In genomic region chr11:114295676-114296081, GRCh38 we compare ENCODE assay signal across 13 cellular contexts. TPM values are rescaled to one million over a fixed set of nuclear protein-coding genes. Genes with fewer than 3 reads are reported as not detected.
DNase-seq lines count a peak whose midpoint lies in the region; ATAC-seq and TF ChIP-seq lines count a peak whose summit lies in the region.
"Had no signal": no experiment of that assay in that cellular context is flagged by ENCODE, and none has a peak within 500 bp of the region (broad histone marks: within the 10 kb centered on the region; RNA-seq: fewer than 3 reads in every experiment).

No MANE protein-coding gene starts in this region.

- H3K27ac Mint-ChIP-seq in mesothelial cell of epicardium: peak overlapping the region; percentile 95
- H3K27ac Mint-ChIP-seq: activated CD4-positive, alpha-beta T cell treated with anti-CD3 and anti-CD28 coated beads, Interleukin-2, amount 10 ng/mL, durations not matched to agents 24 days and 14 days; activated naive CD4-positive, alpha-beta T cell treated with anti-CD3 and anti-CD28 coated beads, Interleukin-2, amount 10 ng/mL, durations not matched to agents 7 days and 5 days had no signal

- intact Hi-C loops in dorsolateral prefrontal cortex (cut with DNase I): no loop called here

- no peaks in the 10 kb centered on the region for H3K36me3 ChIP-seq in Peyer's patch
- peaks cover 13% of the 10 kb centered on the region for H3K36me3 ChIP-seq in thoracic aorta

- H3K4me3 ChIP-seq in Peyer's patch (peak overlapping the region in 2 of 4 donors; percentile 42 to 45), dorsolateral prefrontal cortex (no peak overlapping the region), thoracic aorta (peak overlapping the region; percentile 81)

- H3K4me3 Mint-ChIP-seq in mesothelial cell of epicardium: no peak overlapping the region
- H3K4me3 Mint-ChIP-seq: activated CD4-positive, alpha-beta T cell treated with anti-CD3 and anti-CD28 coated beads, Interleukin-2, amount 10 ng/mL, durations not matched to agents 24 days and 14 days; activated naive CD4-positive, alpha-beta T cell treated with anti-CD3 and anti-CD28 coated beads, Interleukin-2, amount 10 ng/mL, durations not matched to agents 7 days and 5 days had no signal

- H3K27ac ChIP-seq in Peyer's patch: peak overlapping the region; percentile 58 to 88 (median 76)
- peak overlapping the region in 35 of 59 donors; percentile 5 to 78 (median 51) for H3K27ac ChIP-seq in dorsolateral prefrontal cortex
- H3K27ac ChIP-seq in thoracic aorta: peak overlapping the region; percentile 94 to 99

- H3K27me3 ChIP-seq in Peyer's patch (no peaks in the 10 kb centered on the region), dorsolateral prefrontal cortex (no peaks in the 10 kb centered on the region), thoracic aorta (replicated peaks; ENCODE audit: insufficient read depth) (no peaks in the 10 kb centered on the region)

- no peak for TF ChIP-seq POLR2A in Peyer's patch (IDR thresholded peaks at IDR 0.05)

- DNase-seq in Peyer's patch (no peak), dorsolateral prefrontal cortex (no peak), mesothelial cell of epicardium (ENCODE audit: low spot score in 2 of 2, unreplicated experiment in 2 of 2) (no peak), thoracic aorta (ENCODE audit: low spot score) (no peak), retina (no peak), GM10266 (ENCODE audit: extremely low spot score) (no peak)
- no peak for DNase-seq in stimulated activated CD4-positive, alpha-beta T cell treated with anti-CD3 and anti-CD28 coated beads, Interleukin-4, amount 100 ng/mL, for 4 hours
- DNase-seq: activated CD4-positive, alpha-beta T cell treated with anti-CD3 and anti-CD28 coated beads, Interleukin-2, amount 10 ng/mL, durations not matched to agents 24 days and 14 days; activated naive CD4-positive, alpha-beta T cell treated with anti-CD3 and anti-CD28 coated beads, Interleukin-2, amount 10 ng/mL, durations not matched to agents 7 days and 5 days; midbrain; NCI-H2029 treated with DMSO at 0.1 percent for 48 hours; stimulated activated CD4-positive, alpha-beta T cell treated with anti-CD3 and anti-CD28 coated beads, Interleukin-2, amount 100 ng/mL, for 48 hours had no signal

- H3K27me3 Mint-ChIP-seq in mesothelial cell of epicardium (ENCODE audit: low read depth): no peaks in the 10 kb centered on the region

- H3K9me3 ChIP-seq in Peyer's patch (no peaks in the 10 kb centered on the region), thoracic aorta (no peaks in the 10 kb centered on the region)

- H3K4me1 ChIP-seq in Peyer's patch (no peaks in the 10 kb centered on the region), thoracic aorta (ENCODE audit: control insufficient read depth in 1 of 2, low read depth in 2 of 2) (peaks cover 26 to 42% of the 10 kb centered on the region in 2 donors)

- H3K9me3 Mint-ChIP-seq in mesothelial cell of epicardium: peaks cover 38% of the 10 kb centered on the region
- H3K9me3 Mint-ChIP-seq: activated naive CD4-positive, alpha-beta T cell treated with anti-CD3 and anti-CD28 coated beads, Interleukin-2, amount 10 ng/mL, durations not matched to agents 7 days and 5 days had no signal

- no peak for TF ChIP-seq CTCF in Peyer's patch (IDR thresholded peaks at IDR 0.05)
- TF ChIP-seq CTCF in dorsolateral prefrontal cortex (IDR thresholded peaks at IDR 0.05 in 54 of 56, conservative IDR thresholded peaks at IDR 0.05 in 2 of 56; ENCODE audit: low read depth in 1 of 56, partially characterized antibody in 56 of 56): no peak
- TF ChIP-seq CTCF in mesothelial cell of epicardium (IDR thresholded peaks at IDR 0.05; ENCODE audit: unreplicated experiment): no peak
- no peak for TF ChIP-seq CTCF in thoracic aorta (IDR thresholded peaks at IDR 0.05)
- TF ChIP-seq CTCF in GM10266 (IDR thresholded peaks at IDR 0.05; ENCODE audit: control insufficient read depth, insufficient read depth, low read depth, missing control alignments): no peak

- peaks cover 31% of the 10 kb centered on the region for H3K4me1 Mint-ChIP-seq in mesothelial cell of epicardium

- H3K36me3 Mint-ChIP-seq in mesothelial cell of epicardium: peaks cover 2% of the 10 kb centered on the region
- H3K36me3 Mint-ChIP-seq: activated naive CD4-positive, alpha-beta T cell treated with anti-CD3 and anti-CD28 coated beads, Interleukin-2, amount 10 ng/mL, durations not matched to agents 7 days and 5 days had no signal

- peak; percentile 2 for ATAC-seq in thoracic aorta (ENCODE audit: insufficient number of reproducible peaks, low FRiP score, low read depth)
- no peak for ATAC-seq in GM18519 (IDR thresholded peaks at IDR 0.05; ENCODE audit: low FRiP score, unreplicated experiment)

RNA-seq across cellular contexts. Expression of gene NNMT, which starts 0.5 kb away (rescaled TPM):
- total RNA-seq in Peyer's patch: 100 to 1,000 TPM in 3 of 4 donors, 10 to 100 TPM in 1; 43.6 to 413 (median 187) TPM
- total RNA-seq in dorsolateral prefrontal cortex: 10 to 100 TPM in 14 of 120 experiments, 1 to 10 TPM in 106; 1.4 to 51.3 (median 5.7) TPM
- 0.54 to 2.4 TPM (median 2.3 TPM) in 3 replicates for total RNA-seq in mesothelial cell of epicardium
- 1,000 to 10,000 TPM in 1 of 2 donors, 100 to 1,000 TPM in 1; 583 to 1,213 TPM for total RNA-seq in thoracic aorta
- total RNA-seq: activated CD4-positive, alpha-beta T cell treated with anti-CD3 and anti-CD28 coated beads, Interleukin-2, amount 10 ng/mL, durations not matched to agents 24 days and 14 days had no signal
